ENCODE assay signal across 16 cellular contexts in genomic region chr6:157966597-157966977, GRCh38.
"Had no signal": no experiment of that assay in that cellular context is flagged by ENCODE, and none has a peak within 500 bp of the region (broad histone marks: within the 10 kb centered on the region; RNA-seq: fewer than 3 reads in every experiment).

No MANE protein-coding gene starts in this region.

- H3K27me3 ChIP-seq: adrenal gland, neutrophil, pancreas, thyroid gland had no signal

- H3K4me3 ChIP-seq: adrenal gland, left ventricle myocardium inferior, pancreas, thyroid gland had no signal

- H3K9me3 ChIP-seq: adrenal gland, left ventricle myocardium inferior, neutrophil, pancreas, thyroid gland had no signal

- ATAC-seq: activated naive CD4-positive, alpha-beta T cell treated with anti-CD3 and anti-CD28 coated beads, Interleukin-2, amount 50 U/mL, for 72 hours; naive thymus-derived CD8-positive, alpha-beta T cell; T-helper 17 cell had no signal

- H3K4me1 ChIP-seq: adrenal gland, left ventricle myocardium inferior had no signal

- H3K27ac ChIP-seq: adrenal gland, left ventricle myocardium inferior, neutrophil, pancreas, thyroid gland had no signal

- H3K36me3 ChIP-seq: adrenal gland, left ventricle myocardium inferior, neutrophil, pancreas, thyroid gland had no signal

- DNase-seq: activated CD4-positive, alpha-beta T cell treated with anti-CD3 and anti-CD28 coated beads, Interleukin-2, amount 50 U/mL, for 4 hours; activated CD4-positive, CD25-positive, alpha-beta regulatory T cell treated with anti-CD3 and anti-CD28 coated beads, Interleukin-2, amount 50 U/mL, for 72 hours; activated gamma-delta T cell treated with Interleukin-2 at 50 U/mL for 16 hours; adrenal gland; erythroblast; foreskin melanocyte; left ventricle myocardium inferior; mammary epithelial cell; naive thymus-derived CD8-positive, alpha-beta T cell; pancreas; stimulated activated naive CD4-positive, alpha-beta T cell; T-helper 17 cell; thyroid gland had no signal

- H3K27ac Mint-ChIP-seq: activated naive CD4-positive, alpha-beta T cell treated with anti-CD3 and anti-CD28 coated beads, Interleukin-2, amount 50 U/mL, for 72 hours; T-helper 17 cell had no signal

- H3K4me3 Mint-ChIP-seq: activated T-helper 1 cell treated with anti-CD3 and anti-CD28 coated beads, Interleukin-12 subunit alpha, Interleukin-12 subunit beta, Interleukin-2, Interleukin-4 antibody, amounts not matched to agents 30 ng/mL and 10 ng/mL and 1 ng/mL, durations not matched to agents 14 hours and 24 hours and 36 hours; naive thymus-derived CD8-positive, alpha-beta T cell; T-helper 17 cell had no signal
